ENCODE assay signal across 8 cellular contexts in the genomic region with DNA sequence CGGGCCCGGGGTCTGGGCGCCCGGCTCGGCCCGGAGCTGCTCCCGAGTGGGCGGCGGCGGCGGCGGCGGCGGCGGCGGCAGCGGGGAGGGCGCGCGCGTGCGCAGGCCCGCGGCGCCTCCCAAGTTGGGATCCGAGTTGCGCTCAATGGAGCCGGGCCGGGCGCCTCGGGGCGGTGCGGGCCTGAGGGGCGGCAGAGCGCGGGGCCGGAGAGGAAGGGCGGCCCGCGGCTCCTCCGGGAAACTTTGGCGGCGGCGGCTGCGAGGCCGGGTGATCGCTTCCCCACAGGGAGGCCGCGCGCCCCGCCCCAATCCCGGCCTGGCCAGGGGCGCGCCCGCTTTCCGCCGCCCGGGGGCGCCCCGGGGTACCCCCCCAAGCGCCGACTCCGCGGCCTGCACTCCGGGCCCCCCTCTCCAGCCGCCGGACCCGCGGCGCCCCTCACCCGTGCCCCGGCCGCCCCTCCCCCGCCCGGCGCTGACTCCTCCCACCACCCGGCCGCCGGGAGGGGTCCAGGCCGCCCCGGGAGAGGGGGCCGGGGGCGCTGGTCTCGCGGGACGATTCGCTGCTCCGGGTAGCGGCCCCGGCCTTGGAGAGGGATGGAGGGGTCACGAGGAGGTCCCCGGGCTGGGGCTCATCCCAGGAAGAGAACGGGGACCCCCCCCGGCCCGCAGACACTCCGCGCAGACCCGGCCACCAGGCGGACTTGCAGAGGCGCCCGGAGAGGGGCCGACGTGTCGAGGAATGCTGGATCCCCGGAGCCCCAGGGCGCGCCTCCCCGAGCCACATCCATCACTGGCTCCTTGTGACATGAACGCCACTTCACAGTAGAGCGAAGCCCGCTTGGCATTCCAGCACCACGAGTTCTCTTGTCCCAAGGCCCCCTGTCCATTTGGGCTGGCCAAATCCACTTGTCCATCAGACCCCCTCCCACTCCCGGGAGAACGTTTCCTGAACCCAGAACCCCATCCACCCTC. TPM values are rescaled to one million over a fixed set of nuclear protein-coding genes. Genes with fewer than 3 reads are reported as not detected.
A peak's percentile ranks its signal among the peaks of the same experiment; 100 is the strongest.
DNase-seq lines count a peak whose midpoint lies in the region; ATAC-seq, FAIRE-seq and TF ChIP-seq lines count a peak whose summit lies in the region.

TSS of gene RILPL1 (minus strand) at position 48 of the 972 bp plus-strand sequence. CDS start 237 bp downstream, outside the sequence.

- no peak for FAIRE-seq in pancreas (lab: Jason Lieb, UNC)

- H3K4me3 ChIP-seq in SK-N-SH (ENCODE audit: low read depth in 2 of 2, low read length in 1 of 2) (peak within 1 kb of the TSS; percentile 71 to 85), adipocyte (ENCODE audit: low read length) (peak within 1 kb of the TSS; percentile 87), heart left ventricle (peak within 1 kb of the TSS; percentile 63 to 98 (median 76)), pancreas (peak within 1 kb of the TSS; percentile 63 to 74 (median 66)), urinary bladder (ENCODE audit: low read depth, low read length) (peak within 1 kb of the TSS; percentile 95)

- CTCF ChIA-PET in SK-N-SH (lab: Yijun Ruan, JAX) = interaction anchor here (0.6 to 1.7 kb wide), 6 partner anchors 12 to 795 kb away, joined by 3 to 6 read pairs (median 4); no protein-coding TSS in a partner anchor

- H3K9me3 ChIP-seq in SK-N-SH (no peaks in the 10 kb centered on the region), adipocyte (ENCODE audit: control insufficient read depth, low read length) (no peaks in the 10 kb centered on the region), heart left ventricle (no peaks in the 10 kb centered on the region), pancreas (no peaks in the 10 kb centered on the region)

- H4K20me1 ChIP-seq in SK-N-SH (ENCODE audit: insufficient read depth) = 0 out of 2 replicates have a peak, but pooled peaks cover 6% of the 10 kb centered on the region

- H3K9me2 ChIP-seq in SK-N-SH = no peaks in the 10 kb centered on the region

- no peak for TF ChIP-seq RAD21 in SK-N-SH (IDR thresholded peaks at IDR 0.05; ENCODE audit: low read length)

- TF ChIP-seq CTCF in GM12872 (IDR thresholded peaks at IDR 0.05; ENCODE audit: insufficient read depth, low read depth, low read length) (peak; percentile 37; the same call in 1 of the 3 replicates), SK-N-SH (IDR thresholded peaks at IDR 0.05) (peak; percentile 34; the same call in 1 of the 2 replicates), heart left ventricle (IDR thresholded peaks at IDR 0.05) (peak in 10 of 12 donors; percentile 17 to 62 (median 46)), pancreas (IDR thresholded peaks at IDR 0.05) (no peak)

- no peak for TF ChIP-seq EP300 in SK-N-SH (IDR thresholded peaks at IDR 0.05; ENCODE audit: borderline replicate concordance in 1 of 2, low read depth in 1 of 2, low read length in 1 of 2)

- no peaks in the 10 kb centered on the region for H3F3A ChIP-seq in SK-N-SH (replicated peaks; ENCODE audit: insufficient read depth)

- DNase-seq in SK-N-SH (peak; percentile 94), adipocyte (ENCODE audit: low read depth) (peak; percentile 80), heart left ventricle (peak; percentile 56 to 79 (median 64)), pancreas (peak; percentile 29 to 80 (median 50))

- WGBS in SK-N-SH (ENCODE audit: low lambda C conversion rate) = 19% methylated on average over 5 of the region's 114 CpGs
- whole genome bisulfite sequencing in heart left ventricle, 4 donors = 0 to 1% (median 0%) methylated on average over 6 to 114 of the region's 114 CpGs
- WGBS in pancreas, 2 donors = 0 to 1% methylated on average over 51 to 114 of the region's 114 CpGs
- WGBS in urinary bladder = under 1% methylated on average over 112 of the region's 114 CpGs

- H3K27ac ChIP-seq in SK-N-SH (ENCODE audit: low read depth in 2 of 2, low read length in 1 of 2) (peak within 1 kb of the TSS; percentile 59 to 76), heart left ventricle (peak within 1 kb of the TSS; percentile 86 to 97 (median 94)), pancreas (peak within 1 kb of the TSS; percentile 20 to 70 (median 56)), urinary bladder (ENCODE audit: low read depth) (peak within 1 kb of the TSS; percentile 81)

- H3K4me2 ChIP-seq in SK-N-SH = peak within 1 kb of the TSS; percentile 97

- H3K79me2 ChIP-seq in SK-N-SH (ENCODE audit: insufficient read depth) = peaks cover 44% of the 10 kb centered on the region

- POLR2A ChIA-PET in SK-N-SH (lab: Yijun Ruan, JAX) = interaction anchor here (0.6 kb wide), 2 partner anchors 61 to 1120 kb away, joined by 3 read pairs; no protein-coding TSS in a partner anchor

- intact Hi-C loops in heart left ventricle (cut with DNase I) = loop anchor here (1.0 to 5.0 kb wide), 8 partner anchors 48 to 167 kb away; partner anchors contain the start of gene TMED2 (in 9 of the 10)
- intact Hi-C loops in pancreas (cut with DNase I) = no loop called here

- peak in 1 of 2 donors; percentile 30 for TF ChIP-seq POLR2A in heart left ventricle (IDR thresholded peaks at IDR 0.05)

- peak within 1 kb of the TSS; percentile 74 for H3K9ac ChIP-seq in SK-N-SH
- peak within 1 kb of the TSS; percentile 88 for H3K9ac ChIP-seq in adipocyte (ENCODE audit: low read length)

- H2AFZ ChIP-seq in SK-N-SH (ENCODE audit: low read depth) = peak within 1 kb of the TSS; percentile 85

- H3K36me3 ChIP-seq in SK-N-SH (replicated peaks in 1 of 2; ENCODE audit: control insufficient read depth in 1 of 2, insufficient read depth in 2 of 2, low read length in 1 of 2) (peaks cover 2 to 6% of the 10 kb centered on the region in 2 experiments), adipocyte (ENCODE audit: control insufficient read depth, insufficient read depth, low read length, severe bottlenecking) (peaks cover 5% of the 10 kb centered on the region), heart left ventricle (peaks cover 0 to 14% (median 0%) of the 10 kb centered on the region in 9 donors), pancreas (no peaks in the 10 kb centered on the region), urinary bladder (ENCODE audit: insufficient read depth) (no peaks in the 10 kb centered on the region)

- H3K27me3 ChIP-seq in SK-N-SH (ENCODE audit: insufficient read depth) (no peaks in the 10 kb centered on the region), adipocyte (replicated peaks; ENCODE audit: control insufficient read depth, insufficient read depth, low read length) (peaks cover 4% of the 10 kb centered on the region), heart left ventricle (peaks cover 0 to 8% (median 0%) of the 10 kb centered on the region in 9 donors), pancreas (no peaks in the 10 kb centered on the region)

- H3K4me1 ChIP-seq in SK-N-SH (ENCODE audit: control insufficient read depth in 1 of 2, insufficient read depth in 2 of 2, low read depth in 1 of 2, low read length in 1 of 2) (peaks cover 5 to 24% of the 10 kb centered on the region in 2 experiments; a peak in 1 of 4 replicates), adipocyte (ENCODE audit: control insufficient read depth, insufficient read depth, low read length) (peaks cover 22% of the 10 kb centered on the region), heart left ventricle (peaks cover 0 to 43% (median 29%) of the 10 kb centered on the region in 12 donors), pancreas (peaks cover 0 to 15% (median 11%) of the 10 kb centered on the region in 3 donors), urinary bladder (ENCODE audit: insufficient read depth) (no peaks in the 10 kb centered on the region)

- peak; percentile 61 for ATAC-seq in HG03159 (IDR thresholded peaks at IDR 0.05; ENCODE audit: unreplicated experiment)
- ATAC-seq in heart left ventricle = peak; percentile 18 to 81 (median 56)
- ATAC-seq in pancreas = peak; percentile 65 to 80 (median 72)
- ATAC-seq in GM21619 (IDR thresholded peaks at IDR 0.05; ENCODE audit: unreplicated experiment) = no peak

TF ChIP-seq in SK-N-SH, 30 proteins besides CTCF, POLR2A, EP300 and RAD21 (continues in another document):
- TF ChIP-seq USF1 (IDR thresholded peaks at IDR 0.05; ENCODE audit: borderline replicate concordance, low read depth) (no peak), FOSL2 (IDR thresholded peaks at IDR 0.05; ENCODE audit: borderline replicate concordance, low read depth) (no peak), POLR2AphosphoS5 (IDR thresholded peaks at IDR 0.05; ENCODE audit: low read depth, low read length) (no peak), GATA2 (CRISPR knock-in tag; IDR thresholded peaks at IDR 0.05) (no peak), GABPA (IDR thresholded peaks at IDR 0.05; ENCODE audit: low read depth) (no peak), TCF12 (IDR thresholded peaks at IDR 0.05) (no peak), JUND (IDR thresholded peaks at IDR 0.05) (no peak), RFX5 (IDR thresholded peaks at IDR 0.05; ENCODE audit: low read length) (no peak), FOXM1 (IDR thresholded peaks at IDR 0.05; ENCODE audit: low read depth) (no peak), MEF2A (IDR thresholded peaks at IDR 0.05; ENCODE audit: borderline replicate concordance, low read depth) (no peak), IRF3 (IDR thresholded peaks at IDR 0.05; ENCODE audit: low read depth, low read length) (no peak)

RNA-seq across cellular contexts. Expression of gene RILPL1, which starts in this region (rescaled TPM):
- polyA plus RNA-seq in SK-N-SH (2012; rRNA removed) = 26.8 and 32.6 TPM in 2 replicates
- polyA plus RNA-seq in SK-N-SH (2012; cell fraction: cytosol; rRNA removed) = 21.6 and 25.8 TPM in 2 replicates
- polyA plus RNA-seq in SK-N-SH (2012; cell fraction: nucleus; rRNA removed) = 51.9 and 53.9 TPM in 2 replicates
- 100 to 1,000 TPM in 1 of 9 donors, 10 to 100 TPM in 8; 64.1 to 119 (median 79.4) TPM for total RNA-seq in heart left ventricle
- polyA plus RNA-seq in heart left ventricle = 10 to 100 TPM; 70.1 to 95.9 TPM
- 1 to 10 TPM; 3.0 to 5.8 (median 3.7) TPM for total RNA-seq in pancreas
- polyA plus RNA-seq in pancreas = 1 to 10 TPM; 8.2 to 8.8 TPM
- 6.7 TPM for total RNA-seq in urinary bladder
- 26.2 TPM for polyA plus RNA-seq in urinary bladder

Comparison
In these comparisons a context has a peak if more than half of its experiments do, and no peak if none do; other contexts are left out.
1. CTCF ChIP-seq: peak in GM12872 (single experiment), SK-N-SH (single experiment) and heart left ventricle (10 of 12); none in pancreas (0 of 4).
2. intact Hi-C loops: an anchor here in heart left ventricle (1.0 to 5.0 kb wide); none called in pancreas.
3. Peak in every context shown above with its lines, with median percentiles within 50 percentile points of each other: DNase-seq, H3K27ac ChIP-seq and H3K4me3 ChIP-seq.